Comparison of ENCODE assay signal across 1 cellular context in genomic region chr17:76737082-76737675, GRCh38.
TF ChIP-seq lines count a peak whose summit lies in the region.

Gene SRSF2 (minus strand): TSS chr17:76737331. CDS start chr17:76737160, 171 bp downstream.

TF ChIP-seq in K562, 482 proteins besides CTCF, POLR2A, EP300 and RAD21 (continued from another document and continues in another):
- TF ChIP-seq MLLT1 (IDR thresholded peaks at IDR 0.05) (peak; percentile 17 to 93), ZBTB11 (CRISPR knock-in tag; IDR thresholded peaks at IDR 0.05) (peak; percentile 51 to 97 (median 87); a peak in 5 of 6 replicates), PHF8 (IDR thresholded peaks at IDR 0.05; ENCODE audit: borderline replicate concordance, low read length) (peak; percentile 99), MAFG (tag; conservative IDR thresholded peaks at IDR 0.05) (peak; percentile 94), ARID4B (CRISPR knock-in tag; IDR thresholded peaks at IDR 0.05) (peak; percentile 48), EHMT2 (IDR thresholded peaks at IDR 0.05) (no peak), C11orf30 (IDR thresholded peaks at IDR 0.05; ENCODE audit: low read depth) (peak; percentile 97), ZFP91 (CRISPR knock-in tag; IDR thresholded peaks at IDR 0.05) (peak; percentile 54; the same call in 1 of the 2 replicates), ZNF512 (tag; IDR thresholded peaks at IDR 0.05) (no peak), SIN3A (IDR thresholded peaks at IDR 0.05; ENCODE audit: borderline replicate concordance in 2 of 2, control insufficient read depth in 1 of 2, low read depth in 2 of 2, low read length in 2 of 2) (peak; percentile 96 to 97), KDM4B (IDR thresholded peaks at IDR 0.05; ENCODE audit: borderline replicate concordance in 2 of 2, low read depth in 1 of 2) (peak in 1 of 2 experiments; percentile 79; a peak in 1 of 4 replicates), ZFP36 (IDR thresholded peaks at IDR 0.05; ENCODE audit: low read depth, low read length, partially characterized antibody) (no peak), KAT8 (IDR thresholded peaks at IDR 0.05; ENCODE audit: low read depth) (peak; percentile 86), ZNF655 (CRISPR knock-in tag; IDR thresholded peaks at IDR 0.05) (no peak), ZNF282 (CRISPR knock-in tag; IDR thresholded peaks at IDR 0.05) (peak; percentile 89; the same call in 1 of the 2 replicates), ZNF431 (CRISPR knock-in tag; IDR thresholded peaks at IDR 0.05) (peak; percentile 29), ZNF212 (CRISPR knock-in tag; IDR thresholded peaks at IDR 0.05) (no peak), POLR2G (IDR thresholded peaks at IDR 0.05; ENCODE audit: low read depth, low read length) (peak; percentile 96), SMARCA4 (IDR thresholded peaks at IDR 0.05) (no peak), ZBTB43 (CRISPR knock-in tag; IDR thresholded peaks at IDR 0.05) (peak; percentile 85; the same call in 1 of the 2 replicates), DLX4 (CRISPR knock-in tag; IDR thresholded peaks at IDR 0.05) (no peak), YY1 (IDR thresholded peaks at IDR 0.05; ENCODE audit: borderline replicate concordance in 1 of 3, control insufficient read depth in 1 of 3, extremely low read depth in 1 of 3, insufficient read depth in 3 of 3, insufficient read length in 1 of 3, insufficient replicate concordance in 2 of 3, low read depth in 1 of 3, low read length in 2 of 3) (peak; percentile 86 to 98 (median 98)), KLF16 (IDR thresholded peaks at IDR 0.05) (no peak), NFRKB (IDR thresholded peaks at IDR 0.05; ENCODE audit: low read depth) (peak; percentile 73), HDAC8 (tag; IDR thresholded peaks at IDR 0.05) (no peak), CUX1 (CRISPR knock-in tag; IDR thresholded peaks at IDR 0.05) (no peak), CGGBP1 (CRISPR knock-in tag; IDR thresholded peaks at IDR 0.05) (peak; percentile 92), ATF3 (IDR thresholded peaks at IDR 0.05) (no peak), ATF3 (CRISPR knock-in tag; conservative IDR thresholded peaks at IDR 0.05) (0 out of 2 replicates have a peak, but pooled peaks have one; percentile 66), TGIF2 (CRISPR knock-in tag; IDR thresholded peaks at IDR 0.05) (peak; percentile 96; the same call in 1 of the 2 replicates), GTF2F1 (IDR thresholded peaks at IDR 0.05; ENCODE audit: low read depth, low read length) (peak; percentile 98), SETDB1 (IDR thresholded peaks at IDR 0.05; ENCODE audit: low read length) (no peak), PRPF4 (IDR thresholded peaks at IDR 0.05; ENCODE audit: insufficient read depth, low read depth, low read length, poor library complexity, severe bottlenecking) (peak; percentile 100)
